ENCODE assay signal across 17 cellular contexts in genomic region chr7:46568420-46569116, GRCh38.
DNase-seq lines count a peak whose midpoint lies in the region; ATAC-seq and TF ChIP-seq lines count a peak whose summit lies in the region.
"Had no signal": no experiment of that assay in that cellular context is flagged by ENCODE, and none has a peak within 500 bp of the region (broad histone marks: within the 10 kb centered on the region; RNA-seq: fewer than 3 reads in every experiment).

No MANE protein-coding gene starts in this region.

- DNase-seq in Daoy (ENCODE audit: low read depth) (peak; percentile 39), left ventricle myocardium superior (no peak), sciatic nerve (ENCODE audit: low spot score) (no peak), NCI-H2171 treated with DMSO at 0.1 percent for 48 hours (lab: John Stamatoyannopoulos, UW) (no peak), Ammon's horn (ENCODE audit: low spot score) (no peak), T-cell (no peak), RPMI8226 (no peak)
- DNase-seq: activated naive CD4-positive, alpha-beta T cell treated with anti-CD3 and anti-CD28 coated beads, Interleukin-2, amount 10 ng/mL, durations not matched to agents 7 days and 5 days; DMS79 treated with DMSO at 0.1 percent for 48 hours; effector memory CD8-positive, alpha-beta T cell; Karpas-422; NCI-H510A treated with DMSO at 0.1 percent for 48 hours; occipital lobe; stimulated activated naive CD8-positive, alpha-beta T cell treated with anti-CD3 and anti-CD28 coated beads, Interleukin-15, amount 100 ng/mL, for 72 hours had no signal

- H3K27me3 Mint-ChIP-seq in T-cell: no peaks in the 10 kb centered on the region
- H3K27me3 Mint-ChIP-seq: activated naive CD4-positive, alpha-beta T cell treated with anti-CD3 and anti-CD28 coated beads, Interleukin-2, amount 10 ng/mL, durations not matched to agents 7 days and 5 days; effector memory CD8-positive, alpha-beta T cell; stimulated activated naive CD8-positive, alpha-beta T cell treated with anti-CD3 and anti-CD28 coated beads, Interleukin-15, amount 100 ng/mL, for 72 hours had no signal

- peak overlapping the region; percentile 80 for H3K27ac ChIP-seq in VCaP
- H3K27ac ChIP-seq: HL-60 had no signal

- POLR2A ChIA-PET in T-cell (lab: Charles Lee): no interaction called here

- CTCF ChIA-PET in T-cell (lab: Charles Lee): no interaction called here

- H3K36me3 Mint-ChIP-seq in T-cell: no peaks in the 10 kb centered on the region
- H3K36me3 Mint-ChIP-seq: activated naive CD4-positive, alpha-beta T cell treated with anti-CD3 and anti-CD28 coated beads, Interleukin-2, amount 10 ng/mL, durations not matched to agents 7 days and 5 days had no signal

- H3K9me3 Mint-ChIP-seq in T-cell: peaks cover 11 to 15% (median 15%) of the 10 kb centered on the region in 3 donors

- H3K4me3 Mint-ChIP-seq in T-cell: no peak overlapping the region
- H3K4me3 Mint-ChIP-seq: activated naive CD4-positive, alpha-beta T cell treated with anti-CD3 and anti-CD28 coated beads, Interleukin-2, amount 10 ng/mL, durations not matched to agents 7 days and 5 days; effector memory CD8-positive, alpha-beta T cell; stimulated activated naive CD8-positive, alpha-beta T cell treated with anti-CD3 and anti-CD28 coated beads, Interleukin-15, amount 100 ng/mL, for 72 hours; T-helper 1 cell treated with Interleukin-12 subunit alpha and Interleukin-12 subunit beta and Interleukin-4 antibody, amounts not matched to agents 30 μg/mL and 1 μg/mL, for 36 hours had no signal

- H3K4me1 Mint-ChIP-seq in T-cell: no peaks in the 10 kb centered on the region
- H3K4me1 Mint-ChIP-seq: activated naive CD4-positive, alpha-beta T cell treated with anti-CD3 and anti-CD28 coated beads, Interleukin-2, amount 10 ng/mL, durations not matched to agents 7 days and 5 days; stimulated activated naive CD8-positive, alpha-beta T cell treated with anti-CD3 and anti-CD28 coated beads, Interleukin-15, amount 100 ng/mL, for 72 hours had no signal

- intact Hi-C loops in left ventricle myocardium superior (cut with micrococcal nuclease) (no loop called here), sciatic nerve (cut with DNase I) (no loop called here)

- TF ChIP-seq CTCF in VCaP (conservative IDR thresholded peaks at IDR 0.05): no peak

- no peak overlapping the region for H3K27ac Mint-ChIP-seq in T-cell
- H3K27ac Mint-ChIP-seq: activated naive CD4-positive, alpha-beta T cell treated with anti-CD3 and anti-CD28 coated beads, Interleukin-2, amount 10 ng/mL, durations not matched to agents 7 days and 5 days; effector memory CD8-positive, alpha-beta T cell; stimulated activated naive CD8-positive, alpha-beta T cell treated with anti-CD3 and anti-CD28 coated beads, Interleukin-15, amount 100 ng/mL, for 72 hours; T-helper 1 cell treated with Interleukin-12 subunit alpha and Interleukin-12 subunit beta and Interleukin-4 antibody, amounts not matched to agents 30 μg/mL and 1 μg/mL, for 36 hours had no signal

- peak; percentile 72 for ATAC-seq in left ventricle myocardium superior
- peak; percentile 20 for ATAC-seq in sciatic nerve
- no peak for ATAC-seq in T-cell (replicated peaks in 1 of 4)
- ATAC-seq: effector memory CD8-positive, alpha-beta T cell; stimulated activated naive CD8-positive, alpha-beta T cell treated with anti-CD3 and anti-CD28 coated beads, Interleukin-15, amount 100 ng/mL, for 72 hours had no signal

Comparison
In these comparisons a context has a peak if more than half of its experiments do, and no peak if none do; other contexts are left out.
1. ATAC-seq: peak in left ventricle myocardium superior (single experiment) and sciatic nerve (single experiment); none in T-cell (0 of 4).